38 cellular contexts compared by ENCODE assay signal in genomic region chr4:99131378-99131777, GRCh38. TPM values are rescaled to one million over a fixed set of nuclear protein-coding genes. Genes with fewer than 3 reads are reported as not detected.
"Had no signal": no experiment of that assay in that cellular context is flagged by ENCODE, and none has a peak within 500 bp of the region (broad histone marks: within the 10 kb centered on the region; RNA-seq: fewer than 3 reads in every experiment).

No MANE protein-coding gene starts in this region.

- H3K27me3 ChIP-seq: adrenal gland, body of pancreas, brain microvascular endothelial cell, breast epithelium had no signal

- DNase-seq: activated B cell treated with CpG ODN at 0.5 μM for 24 hours; activated CD4-positive, alpha-beta memory T cell treated with anti-CD3 and anti-CD28 coated beads for 36 hours; activated CD4-positive, alpha-beta T cell treated with anti-CD3 and anti-CD28 coated beads for 4 hours; activated CD4-positive, alpha-beta T cell treated with anti-CD3 and anti-CD28 coated beads, Interleukin-2, amount 10 ng/mL, durations not matched to agents 24 days and 14 days; activated CD4-positive, alpha-beta T cell treated with anti-CD3 and anti-CD28 coated beads, Interleukin-2, amount 50 U/mL, for 1 hour; activated CD4-positive, alpha-beta T cell treated with anti-CD3 and anti-CD28 coated beads, Interleukin-2, amount 50 U/mL, for 4 hours; activated CD4-positive, CD25-positive, alpha-beta regulatory T cell treated with anti-CD3 and anti-CD28 coated beads, Interleukin-2, amount 50 U/mL, for 72 hours; activated CD8-positive, alpha-beta memory T cell treated with anti-CD3 and anti-CD28 coated beads, Interleukin-2, amount 50 U/mL, for 4 hours; activated CD8-positive, alpha-beta T cell treated with anti-CD3 and anti-CD28 coated beads for 36 hours; activated effector memory CD4-positive, alpha-beta T cell treated with anti-CD3 and anti-CD28 coated beads, Interleukin-2, amount 50 U/mL, for 16 hours; activated gamma-delta T cell treated with Interleukin-2 at 50 U/mL for 16 hours; activated naive CD4-positive, alpha-beta T cell; activated naive CD4-positive, alpha-beta T cell treated with anti-CD3 and anti-CD28 coated beads for 36 hours; activated naive CD4-positive, alpha-beta T cell treated with anti-CD3 and anti-CD28 coated beads, Interleukin-2, amount 50 U/mL, for 16 hours; activated naive CD8-positive, alpha-beta T cell treated with anti-CD3 and anti-CD28 coated beads for 36 hours; activated T-cell treated with anti-CD3 and anti-CD28 coated beads for 4 hours; activated T-cell treated with anti-CD3 and anti-CD28 coated beads, Interleukin-2, amount 50 U/mL, for 1 hour; activated T-cell treated with anti-CD3 and anti-CD28 coated beads, Interleukin-2, amount 50 U/mL, for 4 hours; activated T-cell treated with anti-CD3 and anti-CD28 coated beads, Interleukin-2, amount 50 U/mL, for 72 hours; adrenal gland; amniotic stem cell; aorta; body of pancreas; brain microvascular endothelial cell; central memory CD4-positive, alpha-beta T cell; T-helper 1 cell; T-helper 2 cell; T-helper 9 cell had no signal

- H3K4me3 ChIP-seq: adrenal gland, body of pancreas, breast epithelium had no signal

- FAIRE-seq: astrocyte, TTC549 had no signal

- H3K27ac ChIP-seq: adrenal gland, body of pancreas, brain microvascular endothelial cell, breast epithelium, VCaP had no signal

- ATAC-seq: activated CD8-positive, alpha-beta T cell treated with anti-CD3 and anti-CD28 coated beads for 36 hours; activated naive CD4-positive, alpha-beta T cell treated with anti-CD3 and anti-CD28 coated beads, Interleukin-2, amount 50 U/mL, for 72 hours; activated T-cell treated with anti-CD3 and anti-CD28 coated beads, Interleukin-2, amount 50 U/mL, for 4 hours; activated T-cell treated with anti-CD3 and anti-CD28 coated beads, Interleukin-2, amount 50 U/mL, for 72 hours; activated T-helper 17 cell treated with anti-CD3 and anti-CD28 coated beads, Interleukin-2, amount 50 U/mL, for 72 hours; body of pancreas had no signal

- H3K4me1 ChIP-seq: adrenal gland, body of pancreas, breast epithelium had no signal

- H3K36me3 ChIP-seq: adrenal gland, brain microvascular endothelial cell, breast epithelium had no signal

- H3K9me3 ChIP-seq: adrenal gland, body of pancreas, breast epithelium had no signal

RNA-seq across cellular contexts. Expression of gene ADH4, which starts 12.7 kb away (rescaled TPM):
- total RNA-seq: activated B cell treated with CpG ODN at 0.5 μM for 24 hours; activated CD4-positive, alpha-beta memory T cell treated with anti-CD3 and anti-CD28 coated beads for 36 hours; activated CD4-positive, alpha-beta T cell treated with anti-CD3 and anti-CD28 coated beads, Interleukin-2, amount 10 ng/mL, durations not matched to agents 24 days and 14 days; activated CD8-positive, alpha-beta memory T cell treated with anti-CD3 and anti-CD28 coated beads for 36 hours; activated CD8-positive, alpha-beta T cell treated with anti-CD3 and anti-CD28 coated beads for 36 hours; activated naive CD4-positive, alpha-beta T cell treated with anti-CD3 and anti-CD28 coated beads for 36 hours; activated naive CD4-positive, alpha-beta T cell treated with anti-CD3 and anti-CD28 coated beads, Interleukin-2, amount 50 U/mL, for 72 hours; activated naive CD8-positive, alpha-beta T cell treated with anti-CD3 and anti-CD28 coated beads for 36 hours; activated T-cell treated with anti-CD3 and anti-CD28 coated beads, Interleukin-2, amount 50 U/mL, for 72 hours; activated T-helper 1 cell treated with anti-CD3 and anti-CD28 coated beads, Interleukin-12 subunit alpha, Interleukin-12 subunit beta, Interleukin-2, Interleukin-4 antibody, amounts not matched to agents 30 ng/mL and 10 ng/mL and 1 ng/mL, durations not matched to agents 14 hours and 24 hours and 36 hours; activated T-helper 17 cell treated with anti-CD3 and anti-CD28 coated beads, Interleukin-2, amount 50 U/mL, for 72 hours; astrocyte; body of pancreas; cardiac septum; cerebellum had no signal
